8 cellular contexts compared by ENCODE assay signal in the genomic region with DNA sequence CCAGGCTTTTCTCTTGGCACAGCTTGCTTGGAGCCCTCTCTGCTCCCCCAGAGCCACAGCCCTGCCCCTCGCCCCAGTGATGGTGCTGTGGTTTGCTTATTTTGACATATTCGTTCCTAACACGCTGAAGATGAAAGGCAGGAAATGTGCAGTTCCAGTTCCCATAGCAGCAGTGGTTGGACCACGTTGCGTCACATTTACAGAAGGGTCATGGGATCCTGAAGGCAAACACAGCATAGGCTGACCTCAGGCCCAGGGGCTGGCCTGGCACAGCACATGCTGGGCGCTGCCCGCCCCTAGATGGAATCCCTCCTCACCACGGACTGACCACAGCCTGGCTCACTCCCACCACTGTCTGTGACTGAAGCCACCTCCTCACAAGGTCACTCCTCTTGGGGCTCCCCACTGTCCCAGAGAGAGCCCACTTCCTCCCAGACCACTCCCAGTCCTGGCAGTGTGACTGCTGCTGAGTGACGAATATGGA. TPM values are rescaled to one million over a fixed set of nuclear protein-coding genes. Genes with fewer than 3 reads are reported as not detected.
DNase-seq lines count a peak whose midpoint lies in the region; ATAC-seq and TF ChIP-seq lines count a peak whose summit lies in the region.

No MANE protein-coding gene starts in this region.

- peaks cover 4% of the 10 kb centered on the region for H3K27me3 Mint-ChIP-seq in IgD-negative memory B cell
- H3K27me3 Mint-ChIP-seq in endothelial cell (ENCODE audit: unreplicated experiment): peaks cover 4% of the 10 kb centered on the region
- peaks cover 3% of the 10 kb centered on the region for H3K27me3 Mint-ChIP-seq in type B pancreatic cell

- H3K9me3 ChIP-seq in prostate gland: no peaks in the 10 kb centered on the region

- DNase-seq in activated CD8-positive, alpha-beta memory T cell treated with anti-CD3 and anti-CD28 coated beads for 48 hours (ENCODE audit: low read depth in 2 of 3, low spot score in 2 of 3): peak; percentile 39 to 65 (median 45)
- DNase-seq in endothelial cell (ENCODE audit: low spot score) (no peak), posterior vena cava (ENCODE audit: low spot score) (peak; percentile 86), NCI-H1417 (lab: John Stamatoyannopoulos, UW) (no peak), type B pancreatic cell (ENCODE audit: extremely low spot score, unreplicated experiment) (no peak), prostate gland (ENCODE audit: low spot score) (no peak)

- no peaks in the 10 kb centered on the region for H3K4me1 ChIP-seq in prostate gland (replicated peaks)

- intact Hi-C loops in posterior vena cava (cut with DNase I): loop anchor here in 1 of 2 donors (10.0 kb wide), 1 partner anchor 206 kb away; no protein-coding TSS in a partner anchor
- intact Hi-C loops in prostate gland (cut with DNase I): no loop called here

- 71% methylated on average over 9 of the region's 9 CpGs for WGBS in prostate gland

- H3K4me3 Mint-ChIP-seq in IgD-negative memory B cell (peak overlapping the region in 2 of 4 donors; percentile 6 to 42), endothelial cell (ENCODE audit: unreplicated experiment) (no peak overlapping the region), type B pancreatic cell (no peak overlapping the region)

- peak overlapping the region in 2 of 3 donors; percentile 72 to 91 for H3K27ac Mint-ChIP-seq in IgD-negative memory B cell
- H3K27ac Mint-ChIP-seq in endothelial cell (ENCODE audit: unreplicated experiment): peak overlapping the region; percentile 48
- H3K27ac Mint-ChIP-seq in type B pancreatic cell: no peak overlapping the region

- H3K27ac ChIP-seq in prostate gland: no peak overlapping the region

- no peaks in the 10 kb centered on the region for H3K36me3 ChIP-seq in prostate gland

- TF ChIP-seq POLR2A in prostate gland (IDR thresholded peaks at IDR 0.05): no peak

- H3K4me3 ChIP-seq in prostate gland: no peak overlapping the region

- TF ChIP-seq CTCF in endothelial cell (IDR thresholded peaks at IDR 0.05; ENCODE audit: unreplicated experiment): no peak
- TF ChIP-seq CTCF in type B pancreatic cell (conservative IDR thresholded peaks at IDR 0.05): no peak
- TF ChIP-seq CTCF in prostate gland (IDR thresholded peaks at IDR 0.05): no peak

- peaks cover 1 to 13% (median 7%) of the 10 kb centered on the region in 3 donors for H3K4me1 Mint-ChIP-seq in IgD-negative memory B cell
- H3K4me1 Mint-ChIP-seq in endothelial cell (ENCODE audit: unreplicated experiment): peaks cover 39% of the 10 kb centered on the region
- peaks cover 31% of the 10 kb centered on the region for H3K4me1 Mint-ChIP-seq in type B pancreatic cell (ENCODE audit: unreplicated experiment)

- H3K9me3 Mint-ChIP-seq in IgD-negative memory B cell (no peaks in the 10 kb centered on the region), endothelial cell (ENCODE audit: unreplicated experiment) (no peaks in the 10 kb centered on the region), type B pancreatic cell (no peaks in the 10 kb centered on the region)

- peak; percentile 76 for ATAC-seq in GM18519 (IDR thresholded peaks at IDR 0.05; ENCODE audit: low FRiP score, unreplicated experiment)

- H3K27me3 ChIP-seq in prostate gland (replicated peaks; ENCODE audit: insufficient read depth): no peaks in the 10 kb centered on the region

- H3K36me3 Mint-ChIP-seq in IgD-negative memory B cell (no peaks in the 10 kb centered on the region), endothelial cell (ENCODE audit: low read depth, unreplicated experiment) (peaks cover 3% of the 10 kb centered on the region), type B pancreatic cell (no peaks in the 10 kb centered on the region)

RNA-seq across cellular contexts. Expression of a gene that starts 14.2 kb away (rescaled TPM):
- polyA plus RNA-seq in IgD-negative memory B cell: 0.40 TPM
- total RNA-seq in endothelial cell (ENCODE audit: unreplicated experiment) (0.41 TPM), posterior vena cava (not detected), type B pancreatic cell (ENCODE audit: low replicate concordance) (0.19 and 1.1 TPM in 2 replicates), prostate gland (1 to 10 TPM in 1 of 2 donors, not detected in 1; 4.0 TPM)

Comparison
In these comparisons a context has a peak if more than half of its experiments do, and no peak if none do; other contexts are left out.
1. DNase-seq: peak in activated CD8-positive, alpha-beta memory T cell treated with anti-CD3 and anti-CD28 coated beads for 48 hours (3 of 3) and posterior vena cava (single experiment); none in endothelial cell (single experiment), NCI-H1417 (0 of 3), type B pancreatic cell (single experiment) and prostate gland (single experiment).